Comparison of ENCODE assay signal across 1 cellular context in the genomic region with DNA sequence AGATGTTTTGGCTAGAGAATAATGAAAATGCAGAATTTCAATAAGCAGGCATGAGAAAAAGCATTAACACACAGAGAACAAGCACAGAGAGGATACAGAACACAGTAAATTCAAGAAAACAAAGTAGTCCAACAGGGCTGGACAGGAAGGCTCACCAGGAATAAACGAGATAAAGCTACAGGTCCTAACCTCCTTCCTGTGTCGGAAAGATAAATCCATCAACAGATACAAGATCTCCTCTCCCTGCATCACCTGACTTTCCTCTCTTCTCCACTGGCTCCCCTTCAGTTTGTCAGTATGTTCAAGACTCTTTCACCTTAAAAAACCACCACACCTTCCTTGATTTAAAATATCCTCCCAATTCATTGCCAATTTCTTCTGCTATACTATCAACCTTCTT.
A peak's percentile ranks its signal among the peaks of the same experiment; 100 is the strongest.
TF ChIP-seq lines count a peak whose summit lies in the region.

No MANE protein-coding gene starts in this region.

TF ChIP-seq in K562, 482 proteins besides CTCF, POLR2A, EP300 and RAD21 (continued from another document and continues in another):
- TF ChIP-seq, protein P1, sequence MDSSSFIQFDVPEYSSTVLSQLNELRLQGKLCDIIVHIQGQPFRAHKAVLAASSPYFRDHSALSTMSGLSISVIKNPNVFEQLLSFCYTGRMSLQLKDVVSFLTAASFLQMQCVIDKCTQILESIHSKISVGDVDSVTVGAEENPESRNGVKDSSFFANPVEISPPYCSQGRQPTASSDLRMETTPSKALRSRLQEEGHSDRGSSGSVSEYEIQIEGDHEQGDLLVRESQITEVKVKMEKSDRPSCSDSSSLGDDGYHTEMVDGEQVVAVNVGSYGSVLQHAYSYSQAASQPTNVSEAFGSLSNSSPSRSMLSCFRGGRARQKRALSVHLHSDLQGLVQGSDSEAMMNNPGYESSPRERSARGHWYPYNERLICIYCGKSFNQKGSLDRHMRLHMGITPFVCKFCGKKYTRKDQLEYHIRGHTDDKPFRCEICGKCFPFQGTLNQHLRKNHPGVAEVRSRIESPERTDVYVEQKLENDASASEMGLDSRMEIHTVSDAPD (CRISPR knock-in tag; IDR thresholded peaks at IDR 0.05): no peak
- TF ChIP-seq CBX2 (IDR thresholded peaks at IDR 0.05; ENCODE audit: insufficient read depth, low read length, poor library complexity, severe bottlenecking): no peak
- TF ChIP-seq, protein P2, sequence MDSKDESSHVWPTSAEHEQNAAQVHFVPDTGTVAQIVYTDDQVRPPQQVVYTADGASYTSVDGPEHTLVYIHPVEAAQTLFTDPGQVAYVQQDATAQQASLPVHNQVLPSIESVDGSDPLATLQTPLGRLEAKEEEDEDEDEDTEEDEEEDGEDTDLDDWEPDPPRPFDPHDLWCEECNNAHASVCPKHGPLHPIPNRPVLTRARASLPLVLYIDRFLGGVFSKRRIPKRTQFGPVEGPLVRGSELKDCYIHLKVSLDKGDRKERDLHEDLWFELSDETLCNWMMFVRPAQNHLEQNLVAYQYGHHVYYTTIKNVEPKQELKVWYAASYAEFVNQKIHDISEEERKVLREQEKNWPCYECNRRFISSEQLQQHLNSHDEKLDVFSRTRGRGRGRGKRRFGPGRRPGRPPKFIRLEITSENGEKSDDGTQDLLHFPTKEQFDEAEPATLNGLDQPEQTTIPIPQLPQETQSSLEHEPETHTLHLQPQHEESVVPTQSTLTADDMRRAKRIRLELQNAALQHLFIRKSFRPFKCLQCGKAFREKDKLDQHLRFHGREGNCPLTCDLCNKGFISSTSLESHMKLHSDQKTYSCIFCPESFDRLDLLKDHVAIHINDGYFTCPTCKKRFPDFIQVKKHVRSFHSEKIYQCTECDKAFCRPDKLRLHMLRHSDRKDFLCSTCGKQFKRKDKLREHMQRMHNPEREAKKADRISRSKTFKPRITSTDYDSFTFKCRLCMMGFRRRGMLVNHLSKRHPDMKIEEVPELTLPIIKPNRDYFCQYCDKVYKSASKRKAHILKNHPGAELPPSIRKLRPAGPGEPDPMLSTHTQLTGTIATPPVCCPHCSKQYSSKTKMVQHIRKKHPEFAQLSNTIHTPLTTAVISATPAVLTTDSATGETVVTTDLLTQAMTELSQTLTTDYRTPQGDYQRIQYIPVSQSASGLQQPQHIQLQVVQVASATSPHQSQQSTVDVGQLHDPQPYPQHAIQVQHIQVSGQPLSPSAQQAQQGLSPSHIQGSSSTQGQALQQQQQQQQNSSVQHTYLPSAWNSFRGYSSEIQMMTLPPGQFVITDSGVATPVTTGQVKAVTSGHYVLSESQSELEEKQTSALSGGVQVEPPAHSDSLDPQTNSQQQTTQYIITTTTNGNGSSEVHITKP (IDR thresholded peaks at IDR 0.05; ENCODE audit: partially characterized antibody): no peak
- 0 out of 2 replicates have a peak, but pooled peaks have one; percentile 38 for TF ChIP-seq MECOM (CRISPR knock-in tag; IDR thresholded peaks at IDR 0.05)
- TF ChIP-seq, protein P3, sequence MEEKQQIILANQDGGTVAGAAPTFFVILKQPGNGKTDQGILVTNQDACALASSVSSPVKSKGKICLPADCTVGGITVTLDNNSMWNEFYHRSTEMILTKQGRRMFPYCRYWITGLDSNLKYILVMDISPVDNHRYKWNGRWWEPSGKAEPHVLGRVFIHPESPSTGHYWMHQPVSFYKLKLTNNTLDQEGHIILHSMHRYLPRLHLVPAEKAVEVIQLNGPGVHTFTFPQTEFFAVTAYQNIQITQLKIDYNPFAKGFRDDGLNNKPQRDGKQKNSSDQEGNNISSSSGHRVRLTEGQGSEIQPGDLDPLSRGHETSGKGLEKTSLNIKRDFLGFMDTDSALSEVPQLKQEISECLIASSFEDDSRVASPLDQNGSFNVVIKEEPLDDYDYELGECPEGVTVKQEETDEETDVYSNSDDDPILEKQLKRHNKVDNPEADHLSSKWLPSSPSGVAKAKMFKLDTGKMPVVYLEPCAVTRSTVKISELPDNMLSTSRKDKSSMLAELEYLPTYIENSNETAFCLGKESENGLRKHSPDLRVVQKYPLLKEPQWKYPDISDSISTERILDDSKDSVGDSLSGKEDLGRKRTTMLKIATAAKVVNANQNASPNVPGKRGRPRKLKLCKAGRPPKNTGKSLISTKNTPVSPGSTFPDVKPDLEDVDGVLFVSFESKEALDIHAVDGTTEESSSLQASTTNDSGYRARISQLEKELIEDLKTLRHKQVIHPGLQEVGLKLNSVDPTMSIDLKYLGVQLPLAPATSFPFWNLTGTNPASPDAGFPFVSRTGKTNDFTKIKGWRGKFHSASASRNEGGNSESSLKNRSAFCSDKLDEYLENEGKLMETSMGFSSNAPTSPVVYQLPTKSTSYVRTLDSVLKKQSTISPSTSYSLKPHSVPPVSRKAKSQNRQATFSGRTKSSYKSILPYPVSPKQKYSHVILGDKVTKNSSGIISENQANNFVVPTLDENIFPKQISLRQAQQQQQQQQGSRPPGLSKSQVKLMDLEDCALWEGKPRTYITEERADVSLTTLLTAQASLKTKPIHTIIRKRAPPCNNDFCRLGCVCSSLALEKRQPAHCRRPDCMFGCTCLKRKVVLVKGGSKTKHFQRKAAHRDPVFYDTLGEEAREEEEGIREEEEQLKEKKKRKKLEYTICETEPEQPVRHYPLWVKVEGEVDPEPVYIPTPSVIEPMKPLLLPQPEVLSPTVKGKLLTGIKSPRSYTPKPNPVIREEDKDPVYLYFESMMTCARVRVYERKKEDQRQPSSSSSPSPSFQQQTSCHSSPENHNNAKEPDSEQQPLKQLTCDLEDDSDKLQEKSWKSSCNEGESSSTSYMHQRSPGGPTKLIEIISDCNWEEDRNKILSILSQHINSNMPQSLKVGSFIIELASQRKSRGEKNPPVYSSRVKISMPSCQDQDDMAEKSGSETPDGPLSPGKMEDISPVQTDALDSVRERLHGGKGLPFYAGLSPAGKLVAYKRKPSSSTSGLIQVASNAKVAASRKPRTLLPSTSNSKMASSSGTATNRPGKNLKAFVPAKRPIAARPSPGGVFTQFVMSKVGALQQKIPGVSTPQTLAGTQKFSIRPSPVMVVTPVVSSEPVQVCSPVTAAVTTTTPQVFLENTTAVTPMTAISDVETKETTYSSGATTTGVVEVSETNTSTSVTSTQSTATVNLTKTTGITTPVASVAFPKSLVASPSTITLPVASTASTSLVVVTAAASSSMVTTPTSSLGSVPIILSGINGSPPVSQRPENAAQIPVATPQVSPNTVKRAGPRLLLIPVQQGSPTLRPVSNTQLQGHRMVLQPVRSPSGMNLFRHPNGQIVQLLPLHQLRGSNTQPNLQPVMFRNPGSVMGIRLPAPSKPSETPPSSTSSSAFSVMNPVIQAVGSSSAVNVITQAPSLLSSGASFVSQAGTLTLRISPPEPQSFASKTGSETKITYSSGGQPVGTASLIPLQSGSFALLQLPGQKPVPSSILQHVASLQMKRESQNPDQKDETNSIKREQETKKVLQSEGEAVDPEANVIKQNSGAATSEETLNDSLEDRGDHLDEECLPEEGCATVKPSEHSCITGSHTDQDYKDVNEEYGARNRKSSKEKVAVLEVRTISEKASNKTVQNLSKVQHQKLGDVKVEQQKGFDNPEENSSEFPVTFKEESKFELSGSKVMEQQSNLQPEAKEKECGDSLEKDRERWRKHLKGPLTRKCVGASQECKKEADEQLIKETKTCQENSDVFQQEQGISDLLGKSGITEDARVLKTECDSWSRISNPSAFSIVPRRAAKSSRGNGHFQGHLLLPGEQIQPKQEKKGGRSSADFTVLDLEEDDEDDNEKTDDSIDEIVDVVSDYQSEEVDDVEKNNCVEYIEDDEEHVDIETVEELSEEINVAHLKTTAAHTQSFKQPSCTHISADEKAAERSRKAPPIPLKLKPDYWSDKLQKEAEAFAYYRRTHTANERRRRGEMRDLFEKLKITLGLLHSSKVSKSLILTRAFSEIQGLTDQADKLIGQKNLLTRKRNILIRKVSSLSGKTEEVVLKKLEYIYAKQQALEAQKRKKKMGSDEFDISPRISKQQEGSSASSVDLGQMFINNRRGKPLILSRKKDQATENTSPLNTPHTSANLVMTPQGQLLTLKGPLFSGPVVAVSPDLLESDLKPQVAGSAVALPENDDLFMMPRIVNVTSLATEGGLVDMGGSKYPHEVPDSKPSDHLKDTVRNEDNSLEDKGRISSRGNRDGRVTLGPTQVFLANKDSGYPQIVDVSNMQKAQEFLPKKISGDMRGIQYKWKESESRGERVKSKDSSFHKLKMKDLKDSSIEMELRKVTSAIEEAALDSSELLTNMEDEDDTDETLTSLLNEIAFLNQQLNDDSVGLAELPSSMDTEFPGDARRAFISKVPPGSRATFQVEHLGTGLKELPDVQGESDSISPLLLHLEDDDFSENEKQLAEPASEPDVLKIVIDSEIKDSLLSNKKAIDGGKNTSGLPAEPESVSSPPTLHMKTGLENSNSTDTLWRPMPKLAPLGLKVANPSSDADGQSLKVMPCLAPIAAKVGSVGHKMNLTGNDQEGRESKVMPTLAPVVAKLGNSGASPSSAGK (IDR thresholded peaks at IDR 0.05): no peak
- TF ChIP-seq, protein P4, sequence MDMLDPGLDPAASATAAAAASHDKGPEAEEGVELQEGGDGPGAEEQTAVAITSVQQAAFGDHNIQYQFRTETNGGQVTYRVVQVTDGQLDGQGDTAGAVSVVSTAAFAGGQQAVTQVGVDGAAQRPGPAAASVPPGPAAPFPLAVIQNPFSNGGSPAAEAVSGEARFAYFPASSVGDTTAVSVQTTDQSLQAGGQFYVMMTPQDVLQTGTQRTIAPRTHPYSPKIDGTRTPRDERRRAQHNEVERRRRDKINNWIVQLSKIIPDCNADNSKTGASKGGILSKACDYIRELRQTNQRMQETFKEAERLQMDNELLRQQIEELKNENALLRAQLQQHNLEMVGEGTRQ (CRISPR knock-in tag; IDR thresholded peaks at IDR 0.05): peak; percentile 52
- TF ChIP-seq HDAC8 (tag; IDR thresholded peaks at IDR 0.05): no peak
- no peak for TF ChIP-seq FOXM1 (IDR thresholded peaks at IDR 0.05; ENCODE audit: low read depth)
- no peak for TF ChIP-seq FOXM1 (CRISPR knock-in tag; IDR thresholded peaks at IDR 0.05; ENCODE audit: low read depth)
- TF ChIP-seq, protein P5, sequence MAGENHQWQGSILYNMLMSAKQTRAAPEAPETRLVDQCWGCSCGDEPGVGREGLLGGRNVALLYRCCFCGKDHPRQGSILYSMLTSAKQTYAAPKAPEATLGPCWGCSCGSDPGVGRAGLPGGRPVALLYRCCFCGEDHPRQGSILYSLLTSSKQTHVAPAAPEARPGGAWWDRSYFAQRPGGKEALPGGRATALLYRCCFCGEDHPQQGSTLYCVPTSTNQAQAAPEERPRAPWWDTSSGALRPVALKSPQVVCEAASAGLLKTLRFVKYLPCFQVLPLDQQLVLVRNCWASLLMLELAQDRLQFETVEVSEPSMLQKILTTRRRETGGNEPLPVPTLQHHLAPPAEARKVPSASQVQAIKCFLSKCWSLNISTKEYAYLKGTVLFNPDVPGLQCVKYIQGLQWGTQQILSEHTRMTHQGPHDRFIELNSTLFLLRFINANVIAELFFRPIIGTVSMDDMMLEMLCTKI (IDR thresholded peaks at IDR 0.05; ENCODE audit: partially characterized antibody): no peak
- TF ChIP-seq CC2D1A (IDR thresholded peaks at IDR 0.05): no peak
- TF ChIP-seq DDX20 (tag; IDR thresholded peaks at IDR 0.05; ENCODE audit: low read depth): no peak
- no peak for TF ChIP-seq HNRNPUL1 (IDR thresholded peaks at IDR 0.05; ENCODE audit: low read length)
- TF ChIP-seq, protein P6, sequence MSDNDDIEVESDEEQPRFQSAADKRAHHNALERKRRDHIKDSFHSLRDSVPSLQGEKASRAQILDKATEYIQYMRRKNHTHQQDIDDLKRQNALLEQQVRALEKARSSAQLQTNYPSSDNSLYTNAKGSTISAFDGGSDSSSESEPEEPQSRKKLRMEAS (CRISPR knock-in tag; IDR thresholded peaks at IDR 0.05): no peak
- no peak for TF ChIP-seq ILK (tag; IDR thresholded peaks at IDR 0.05; ENCODE audit: borderline replicate concordance, low read depth)
- TF ChIP-seq, protein P7, sequence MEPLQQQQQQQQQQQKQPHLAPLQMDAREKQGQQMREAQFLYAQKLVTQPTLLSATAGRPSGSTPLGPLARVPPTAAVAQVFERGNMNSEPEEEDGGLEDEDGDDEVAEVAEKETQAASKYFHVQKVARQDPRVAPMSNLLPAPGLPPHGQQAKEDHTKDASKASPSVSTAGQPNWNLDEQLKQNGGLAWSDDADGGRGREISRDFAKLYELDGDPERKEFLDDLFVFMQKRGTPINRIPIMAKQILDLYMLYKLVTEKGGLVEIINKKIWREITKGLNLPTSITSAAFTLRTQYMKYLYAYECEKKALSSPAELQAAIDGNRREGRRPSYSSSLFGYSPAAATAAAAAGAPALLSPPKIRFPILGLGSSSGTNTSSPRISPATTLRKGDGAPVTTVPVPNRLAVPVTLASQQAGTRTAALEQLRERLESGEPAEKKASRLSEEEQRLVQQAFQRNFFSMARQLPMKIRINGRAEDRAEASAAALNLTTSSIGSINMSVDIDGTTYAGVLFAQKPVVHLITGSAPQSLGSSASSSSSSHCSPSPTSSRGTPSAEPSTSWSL (CRISPR knock-in tag; IDR thresholded peaks at IDR 0.05; ENCODE audit: borderline replicate concordance): no peak
- TF ChIP-seq RAD51 (IDR thresholded peaks at IDR 0.05; ENCODE audit: borderline replicate concordance, low read depth): peak; percentile 74
- no peak for TF ChIP-seq ZKSCAN3 (CRISPR knock-in tag; IDR thresholded peaks at IDR 0.05)
- TF ChIP-seq POLR3A (IDR thresholded peaks at IDR 0.05; ENCODE audit: borderline replicate concordance, extremely low read depth, insufficient read depth, insufficient read length): no peak
- TF ChIP-seq, protein P8, sequence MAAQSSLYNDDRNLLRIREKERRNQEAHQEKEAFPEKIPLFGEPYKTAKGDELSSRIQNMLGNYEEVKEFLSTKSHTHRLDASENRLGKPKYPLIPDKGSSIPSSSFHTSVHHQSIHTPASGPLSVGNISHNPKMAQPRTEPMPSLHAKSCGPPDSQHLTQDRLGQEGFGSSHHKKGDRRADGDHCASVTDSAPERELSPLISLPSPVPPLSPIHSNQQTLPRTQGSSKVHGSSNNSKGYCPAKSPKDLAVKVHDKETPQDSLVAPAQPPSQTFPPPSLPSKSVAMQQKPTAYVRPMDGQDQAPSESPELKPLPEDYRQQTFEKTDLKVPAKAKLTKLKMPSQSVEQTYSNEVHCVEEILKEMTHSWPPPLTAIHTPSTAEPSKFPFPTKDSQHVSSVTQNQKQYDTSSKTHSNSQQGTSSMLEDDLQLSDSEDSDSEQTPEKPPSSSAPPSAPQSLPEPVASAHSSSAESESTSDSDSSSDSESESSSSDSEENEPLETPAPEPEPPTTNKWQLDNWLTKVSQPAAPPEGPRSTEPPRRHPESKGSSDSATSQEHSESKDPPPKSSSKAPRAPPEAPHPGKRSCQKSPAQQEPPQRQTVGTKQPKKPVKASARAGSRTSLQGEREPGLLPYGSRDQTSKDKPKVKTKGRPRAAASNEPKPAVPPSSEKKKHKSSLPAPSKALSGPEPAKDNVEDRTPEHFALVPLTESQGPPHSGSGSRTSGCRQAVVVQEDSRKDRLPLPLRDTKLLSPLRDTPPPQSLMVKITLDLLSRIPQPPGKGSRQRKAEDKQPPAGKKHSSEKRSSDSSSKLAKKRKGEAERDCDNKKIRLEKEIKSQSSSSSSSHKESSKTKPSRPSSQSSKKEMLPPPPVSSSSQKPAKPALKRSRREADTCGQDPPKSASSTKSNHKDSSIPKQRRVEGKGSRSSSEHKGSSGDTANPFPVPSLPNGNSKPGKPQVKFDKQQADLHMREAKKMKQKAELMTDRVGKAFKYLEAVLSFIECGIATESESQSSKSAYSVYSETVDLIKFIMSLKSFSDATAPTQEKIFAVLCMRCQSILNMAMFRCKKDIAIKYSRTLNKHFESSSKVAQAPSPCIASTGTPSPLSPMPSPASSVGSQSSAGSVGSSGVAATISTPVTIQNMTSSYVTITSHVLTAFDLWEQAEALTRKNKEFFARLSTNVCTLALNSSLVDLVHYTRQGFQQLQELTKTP (IDR thresholded peaks at IDR 0.05; ENCODE audit: low read depth in 1 of 2, partially characterized antibody in 2 of 2): no peak
- peak; percentile 89 for TF ChIP-seq ARID1B (IDR thresholded peaks at IDR 0.05)
- peak in 1 of 2 experiments; percentile 50; a peak in 3 of 4 replicates for TF ChIP-seq KDM1A (IDR thresholded peaks at IDR 0.05)
